Comparison of ENCODE assay signal across 8 cellular contexts in the genomic region with DNA sequence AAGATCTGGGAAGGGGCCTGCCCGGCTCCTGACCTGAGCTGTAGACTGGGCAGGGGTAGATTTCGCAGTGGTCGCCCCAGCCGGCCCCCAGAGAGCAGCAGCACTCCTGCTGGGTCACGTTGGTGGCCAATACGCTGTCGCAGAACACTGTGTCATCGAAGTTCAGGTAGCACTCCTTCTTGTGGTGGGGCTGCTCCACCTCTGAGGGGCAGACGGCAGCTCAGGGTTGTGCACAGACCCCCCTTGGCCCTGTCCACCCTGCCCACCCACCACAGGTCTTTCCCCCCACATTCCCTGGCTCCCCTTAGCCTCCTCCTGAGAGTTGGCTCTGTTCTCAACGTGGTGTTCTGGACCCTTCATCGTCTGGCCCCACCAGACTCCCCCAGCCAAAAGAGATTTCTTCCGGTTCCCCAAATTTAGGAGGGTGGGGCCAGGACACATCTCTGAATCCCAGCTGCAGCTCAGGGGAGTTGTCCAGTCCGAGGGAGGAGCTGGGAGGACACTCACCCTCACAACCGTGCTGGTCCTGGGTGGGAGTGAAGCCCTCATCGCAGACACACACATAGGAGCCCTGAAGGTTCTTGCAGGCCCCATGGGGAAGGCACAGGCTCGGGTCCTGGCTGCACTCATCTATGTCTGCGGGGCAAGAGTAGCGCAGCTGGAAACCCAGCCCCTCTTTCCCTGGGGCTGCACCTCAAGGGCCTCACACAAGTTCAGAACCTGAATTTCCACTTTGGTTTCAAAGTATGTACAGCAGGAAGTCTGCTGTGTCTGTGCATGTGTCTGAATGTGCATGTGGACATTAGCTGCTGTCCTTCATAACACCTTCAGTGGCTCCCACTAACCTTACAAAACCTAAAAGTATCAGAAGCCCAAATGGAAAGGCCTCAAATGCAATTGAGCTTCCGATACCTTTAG. TPM values are rescaled to one million over a fixed set of nuclear protein-coding genes. Genes with fewer than 3 reads are reported as not detected.
DNase-seq lines count a peak whose midpoint lies in the region; ATAC-seq and TF ChIP-seq lines count a peak whose summit lies in the region.

No MANE protein-coding gene starts in this region.

- H3K27me3 Mint-ChIP-seq in activated naive CD4-positive, alpha-beta T cell treated with anti-CD3 and anti-CD28 coated beads, Interleukin-2, amount 50 U/mL, for 24 hours, result no peaks in the 10 kb centered on the region
- peaks cover 15% of the 10 kb centered on the region for H3K27me3 Mint-ChIP-seq in type B pancreatic cell

- peaks cover 34% of the 10 kb centered on the region for H3K4me1 Mint-ChIP-seq in activated naive CD4-positive, alpha-beta T cell treated with anti-CD3 and anti-CD28 coated beads, Interleukin-2, amount 50 U/mL, for 24 hours
- H3K4me1 Mint-ChIP-seq in type B pancreatic cell (ENCODE audit: unreplicated experiment), result peaks cover 34% of the 10 kb centered on the region

- in situ Hi-C loops in KBM-7 (cut with MboI; ENCODE audit: low pct_unique_long_range_greater_than_20kb, low sequenced_read_pairs), result no loop called here

- peak overlapping the region; percentile 80 to 90 for H3K27ac ChIP-seq in ascending aorta

- H3K9me3 ChIP-seq in ascending aorta, result no peaks in the 10 kb centered on the region

- DNase-seq in activated naive CD4-positive, alpha-beta T cell (lab: John Stamatoyannopoulos, UW), result no peak
- DNase-seq in ascending aorta (ENCODE audit: low spot score in 2 of 2), result no peak
- DNase-seq in lower leg skin (ENCODE audit: low spot score in 2 of 2), result no peak
- no peak for DNase-seq in type B pancreatic cell (ENCODE audit: extremely low spot score, unreplicated experiment)
- no peak for DNase-seq in stimulated activated CD4-positive, alpha-beta T cell treated with anti-CD3 and anti-CD28 coated beads, Interleukin-15, amount 100 ng/mL, for 24 hours
- DNase-seq in KBM-7, result no peak

- H3K27ac Mint-ChIP-seq in activated naive CD4-positive, alpha-beta T cell treated with anti-CD3 and anti-CD28 coated beads, Interleukin-2, amount 50 U/mL, for 24 hours, result no peak overlapping the region
- H3K27ac Mint-ChIP-seq in type B pancreatic cell, result peak overlapping the region; percentile 85

- TF ChIP-seq CTCF in ascending aorta (IDR thresholded peaks at IDR 0.05) (no peak), lower leg skin (IDR thresholded peaks at IDR 0.05) (no peak), type B pancreatic cell (conservative IDR thresholded peaks at IDR 0.05) (no peak)

- TF ChIP-seq POLR2A in lower leg skin (IDR thresholded peaks at IDR 0.05), result no peak

- H3K27me3 ChIP-seq in ascending aorta, result no peaks in the 10 kb centered on the region

- H3K36me3 ChIP-seq in ascending aorta, result peaks cover 48 to 65% of the 10 kb centered on the region in 2 donors

- 31 to 35% methylated on average over 14 to 17 of the region's 19 CpGs for WGBS in lower leg skin, 2 donors

- intact Hi-C loops in ascending aorta (cut with DNase I), result loop anchor here (5.0 kb wide), 1 partner anchor 111 kb away; no protein-coding TSS in a partner anchor
- intact Hi-C loops in lower leg skin (cut with DNase I; ENCODE audit: low total_unique reads), result no loop called here

- ATAC-seq in GM21360 (IDR thresholded peaks at IDR 0.05; ENCODE audit: unreplicated experiment), result no peak

- peak overlapping the region; percentile 89 for H3K4me3 Mint-ChIP-seq in activated naive CD4-positive, alpha-beta T cell treated with anti-CD3 and anti-CD28 coated beads, Interleukin-2, amount 50 U/mL, for 24 hours
- H3K4me3 Mint-ChIP-seq in type B pancreatic cell, result peak overlapping the region; percentile 84

- no peaks in the 10 kb centered on the region for H3K36me3 Mint-ChIP-seq in activated naive CD4-positive, alpha-beta T cell treated with anti-CD3 and anti-CD28 coated beads, Interleukin-2, amount 50 U/mL, for 24 hours
- peaks cover 18% of the 10 kb centered on the region for H3K36me3 Mint-ChIP-seq in type B pancreatic cell

- H3K4me3 ChIP-seq in ascending aorta (peak overlapping the region; percentile 58 to 68), lower leg skin (ENCODE audit: low read depth, poor library complexity, severe bottlenecking) (peak overlapping the region; percentile 17)

- peaks cover 16 to 22% of the 10 kb centered on the region in 2 donors for H3K4me1 ChIP-seq in ascending aorta

- no peaks in the 10 kb centered on the region for H3K9me3 Mint-ChIP-seq in activated naive CD4-positive, alpha-beta T cell treated with anti-CD3 and anti-CD28 coated beads, Interleukin-2, amount 50 U/mL, for 24 hours
- no peaks in the 10 kb centered on the region for H3K9me3 Mint-ChIP-seq in type B pancreatic cell

RNA-seq across cellular contexts. Expression of a gene that starts 16.5 kb away (rescaled TPM):
- total RNA-seq in ascending aorta (220 TPM), lower leg skin (100 to 1,000 TPM in 1 of 4 donors, 10 to 100 TPM in 3; 73.1 to 103 (median 89.5) TPM), type B pancreatic cell (ENCODE audit: low replicate concordance) (79.4 and 80.4 TPM in 2 replicates)

RNA-seq across cellular contexts. Expression of a gene that starts 16.8 kb away (rescaled TPM):
- total RNA-seq in ascending aorta (702 TPM), lower leg skin (100 to 1,000 TPM in 2 of 4 donors, 10 to 100 TPM in 2; 71.9 to 113 (median 100) TPM), type B pancreatic cell (ENCODE audit: low replicate concordance) (71.8 and 74.1 TPM in 2 replicates)

RNA-seq across cellular contexts. Expression of a gene that starts 28.9 kb away (rescaled TPM):
- total RNA-seq in ascending aorta (157 TPM), lower leg skin (10 to 100 TPM; 41.9 to 62.9 (median 50.6) TPM), type B pancreatic cell (ENCODE audit: low replicate concordance) (32.2 and 33.9 TPM in 2 replicates)

RNA-seq across cellular contexts. Expression of a gene that starts 31.0 kb away (rescaled TPM):
- total RNA-seq in ascending aorta (104 TPM), lower leg skin (10 to 100 TPM; 57.8 to 73.3 (median 61.2) TPM), type B pancreatic cell (ENCODE audit: low replicate concordance) (55.7 and 56.1 TPM in 2 replicates)

RNA-seq across cellular contexts. Expression of a gene that starts 34.5 kb away (rescaled TPM):
- total RNA-seq in ascending aorta, result 418 TPM
- 10 to 100 TPM; 40.5 to 71.0 (median 57.3) TPM for total RNA-seq in lower leg skin
- 10.9 and 14.7 TPM in 2 replicates for total RNA-seq in type B pancreatic cell (ENCODE audit: low replicate concordance)
